ENCODE assay signal across 1 cellular context in genomic region chr1:62436039-62436465, GRCh38.
TF ChIP-seq lines count a peak whose summit lies in the region.

No MANE protein-coding gene starts in this region.

TF ChIP-seq in HepG2, 621 proteins besides CTCF, POLR2A, EP300 and RAD21 (continued from another document and continues in another):
- TF ChIP-seq HNRNPUL1 (IDR thresholded peaks at IDR 0.05; ENCODE audit: low read depth, low read length) = no peak
- no peak for TF ChIP-seq ZNF432 (CRISPR knock-in tag; IDR thresholded peaks at IDR 0.05; ENCODE audit: borderline replicate concordance)
- TF ChIP-seq, protein P1, sequence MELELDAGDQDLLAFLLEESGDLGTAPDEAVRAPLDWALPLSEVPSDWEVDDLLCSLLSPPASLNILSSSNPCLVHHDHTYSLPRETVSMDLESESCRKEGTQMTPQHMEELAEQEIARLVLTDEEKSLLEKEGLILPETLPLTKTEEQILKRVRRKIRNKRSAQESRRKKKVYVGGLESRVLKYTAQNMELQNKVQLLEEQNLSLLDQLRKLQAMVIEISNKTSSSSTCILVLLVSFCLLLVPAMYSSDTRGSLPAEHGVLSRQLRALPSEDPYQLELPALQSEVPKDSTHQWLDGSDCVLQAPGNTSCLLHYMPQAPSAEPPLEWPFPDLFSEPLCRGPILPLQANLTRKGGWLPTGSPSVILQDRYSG (CRISPR knock-in tag; IDR thresholded peaks at IDR 0.05) = peak; percentile 46; the same call in 1 of the 2 replicates
- peak; percentile 61 for TF ChIP-seq SIX4 (CRISPR knock-in tag; IDR thresholded peaks at IDR 0.05)
- TF ChIP-seq KLF12 (CRISPR knock-in tag; IDR thresholded peaks at IDR 0.05; ENCODE audit: borderline replicate concordance) = peak; percentile 77; the same call in 1 of the 2 replicates
- no peak; the same call in 1 of the 2 replicates for TF ChIP-seq ZNF20 (CRISPR knock-in tag; IDR thresholded peaks at IDR 0.05)
- TF ChIP-seq ZNF720 (CRISPR knock-in tag; IDR thresholded peaks at IDR 0.05) = no peak
- TF ChIP-seq IKZF4 (CRISPR knock-in tag; IDR thresholded peaks at IDR 0.05; ENCODE audit: borderline replicate concordance, low read depth, not compliant biosample characterization) = no peak
- no peak for TF ChIP-seq ZNF552 (CRISPR knock-in tag; IDR thresholded peaks at IDR 0.05; ENCODE audit: borderline replicate concordance)
- peak; percentile 96 for TF ChIP-seq TAF1 (CRISPR knock-in tag; IDR thresholded peaks at IDR 0.05)
- no peak for TF ChIP-seq ZNF260 (CRISPR knock-in tag; IDR thresholded peaks at IDR 0.05; ENCODE audit: borderline replicate concordance, low read depth)
- no peak for TF ChIP-seq ZNF460 (CRISPR knock-in tag; IDR thresholded peaks at IDR 0.05; ENCODE audit: borderline replicate concordance)
- TF ChIP-seq, protein P2, sequence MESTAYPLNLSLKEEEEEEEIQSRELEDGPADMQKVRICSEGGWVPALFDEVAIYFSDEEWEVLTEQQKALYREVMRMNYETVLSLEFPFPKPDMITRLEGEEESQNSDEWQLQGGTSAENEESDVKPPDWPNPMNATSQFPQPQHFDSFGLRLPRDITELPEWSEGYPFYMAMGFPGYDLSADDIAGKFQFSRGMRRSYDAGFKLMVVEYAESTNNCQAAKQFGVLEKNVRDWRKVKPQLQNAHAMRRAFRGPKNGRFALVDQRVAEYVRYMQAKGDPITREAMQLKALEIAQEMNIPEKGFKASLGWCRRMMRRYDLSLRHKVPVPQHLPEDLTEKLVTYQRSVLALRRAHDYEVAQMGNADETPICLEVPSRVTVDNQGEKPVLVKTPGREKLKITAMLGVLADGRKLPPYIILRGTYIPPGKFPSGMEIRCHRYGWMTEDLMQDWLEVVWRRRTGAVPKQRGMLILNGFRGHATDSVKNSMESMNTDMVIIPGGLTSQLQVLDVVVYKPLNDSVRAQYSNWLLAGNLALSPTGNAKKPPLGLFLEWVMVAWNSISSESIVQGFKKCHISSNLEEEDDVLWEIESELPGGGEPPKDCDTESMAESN (CRISPR knock-in tag; conservative IDR thresholded peaks at IDR 0.05) = 0 out of 2 replicates have a peak, but pooled peaks have one; percentile 10
- no peak for TF ChIP-seq GTF3A (CRISPR knock-in tag; conservative IDR thresholded peaks at IDR 0.05)
- TF ChIP-seq MIER2 (CRISPR knock-in tag; IDR thresholded peaks at IDR 0.05) = peak; percentile 12; the same call in 1 of the 2 replicates
- TF ChIP-seq CBX5 (CRISPR knock-in tag; IDR thresholded peaks at IDR 0.05; ENCODE audit: borderline replicate concordance) = 0 out of 2 replicates have a peak, but pooled peaks have one; percentile 66
- 0 out of 2 replicates have a peak, but pooled peaks have one; percentile 25 for TF ChIP-seq DNMT1 (CRISPR knock-in tag; IDR thresholded peaks at IDR 0.05)
- no peak; the same call in 1 of the 2 replicates for TF ChIP-seq TMF1 (CRISPR knock-in tag; IDR thresholded peaks at IDR 0.05; ENCODE audit: low read depth)
- peak; percentile 10 for TF ChIP-seq ELF3 (CRISPR knock-in tag; IDR thresholded peaks at IDR 0.05)
- TF ChIP-seq ZNF138 (CRISPR knock-in tag; IDR thresholded peaks at IDR 0.05; ENCODE audit: low read depth) = peak; percentile 70; the same call in 1 of the 2 replicates
- no peak for TF ChIP-seq ZFP36L2 (CRISPR knock-in tag; IDR thresholded peaks at IDR 0.05)
- TF ChIP-seq BRD4 (CRISPR knock-in tag; IDR thresholded peaks at IDR 0.05) = peak; percentile 92; the same call in 1 of the 2 replicates
- no peak for TF ChIP-seq RAD51 (IDR thresholded peaks at IDR 0.05; ENCODE audit: borderline replicate concordance)
- TF ChIP-seq ZNF430 (CRISPR knock-in tag; IDR thresholded peaks at IDR 0.05) = peak; percentile 33; the same call in 1 of the 2 replicates
- TF ChIP-seq, protein P3, sequence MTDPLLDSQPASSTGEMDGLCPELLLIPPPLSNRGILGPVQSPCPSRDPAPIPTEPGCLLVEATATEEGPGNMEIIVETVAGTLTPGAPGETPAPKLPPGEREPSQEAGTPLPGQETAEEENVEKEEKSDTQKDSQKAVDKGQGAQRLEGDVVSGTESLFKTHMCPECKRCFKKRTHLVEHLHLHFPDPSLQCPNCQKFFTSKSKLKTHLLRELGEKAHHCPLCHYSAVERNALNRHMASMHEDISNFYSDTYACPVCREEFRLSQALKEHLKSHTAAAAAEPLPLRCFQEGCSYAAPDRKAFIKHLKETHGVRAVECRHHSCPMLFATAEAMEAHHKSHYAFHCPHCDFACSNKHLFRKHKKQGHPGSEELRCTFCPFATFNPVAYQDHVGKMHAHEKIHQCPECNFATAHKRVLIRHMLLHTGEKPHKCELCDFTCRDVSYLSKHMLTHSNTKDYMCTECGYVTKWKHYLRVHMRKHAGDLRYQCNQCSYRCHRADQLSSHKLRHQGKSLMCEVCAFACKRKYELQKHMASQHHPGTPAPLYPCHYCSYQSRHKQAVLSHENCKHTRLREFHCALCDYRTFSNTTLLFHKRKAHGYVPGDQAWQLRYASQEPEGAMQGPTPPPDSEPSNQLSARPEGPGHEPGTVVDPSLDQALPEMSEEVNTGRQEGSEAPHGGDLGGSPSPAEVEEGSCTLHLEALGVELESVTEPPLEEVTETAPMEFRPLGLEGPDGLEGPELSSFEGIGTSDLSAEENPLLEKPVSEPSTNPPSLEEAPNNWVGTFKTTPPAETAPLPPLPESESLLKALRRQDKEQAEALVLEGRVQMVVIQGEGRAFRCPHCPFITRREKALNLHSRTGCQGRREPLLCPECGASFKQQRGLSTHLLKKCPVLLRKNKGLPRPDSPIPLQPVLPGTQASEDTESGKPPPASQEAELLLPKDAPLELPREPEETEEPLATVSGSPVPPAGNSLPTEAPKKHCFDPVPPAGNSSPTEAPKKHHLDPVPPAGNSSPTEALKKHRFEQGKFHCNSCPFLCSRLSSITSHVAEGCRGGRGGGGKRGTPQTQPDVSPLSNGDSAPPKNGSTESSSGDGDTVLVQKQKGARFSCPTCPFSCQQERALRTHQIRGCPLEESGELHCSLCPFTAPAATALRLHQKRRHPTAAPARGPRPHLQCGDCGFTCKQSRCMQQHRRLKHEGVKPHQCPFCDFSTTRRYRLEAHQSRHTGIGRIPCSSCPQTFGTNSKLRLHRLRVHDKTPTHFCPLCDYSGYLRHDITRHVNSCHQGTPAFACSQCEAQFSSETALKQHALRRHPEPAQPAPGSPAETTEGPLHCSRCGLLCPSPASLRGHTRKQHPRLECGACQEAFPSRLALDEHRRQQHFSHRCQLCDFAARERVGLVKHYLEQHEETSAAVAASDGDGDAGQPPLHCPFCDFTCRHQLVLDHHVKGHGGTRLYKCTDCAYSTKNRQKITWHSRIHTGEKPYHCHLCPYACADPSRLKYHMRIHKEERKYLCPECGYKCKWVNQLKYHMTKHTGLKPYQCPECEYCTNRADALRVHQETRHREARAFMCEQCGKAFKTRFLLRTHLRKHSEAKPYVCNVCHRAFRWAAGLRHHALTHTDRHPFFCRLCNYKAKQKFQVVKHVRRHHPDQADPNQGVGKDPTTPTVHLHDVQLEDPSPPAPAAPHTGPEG (CRISPR knock-in tag; IDR thresholded peaks at IDR 0.05) = peak; percentile 57
- no peak for TF ChIP-seq ZEB1 (IDR thresholded peaks at IDR 0.05; ENCODE audit: insufficient replicate concordance, low read depth)
- TF ChIP-seq SP140L (CRISPR knock-in tag; IDR thresholded peaks at IDR 0.05; ENCODE audit: borderline replicate concordance) = no peak
- peak; percentile 73 for TF ChIP-seq ZNF331 (CRISPR knock-in tag; IDR thresholded peaks at IDR 0.05)
- no peak for TF ChIP-seq RORA (CRISPR knock-in tag; IDR thresholded peaks at IDR 0.05)
- TF ChIP-seq JUND (CRISPR knock-in tag; IDR thresholded peaks at IDR 0.05) = no peak
- no peak; the same call in 1 of the 2 replicates for TF ChIP-seq ISX (CRISPR knock-in tag; conservative IDR thresholded peaks at IDR 0.05)
- no peak for TF ChIP-seq ZBTB26 (CRISPR knock-in tag; IDR thresholded peaks at IDR 0.05; ENCODE audit: borderline replicate concordance)
- no peak for TF ChIP-seq FIP1L1 (IDR thresholded peaks at IDR 0.05; ENCODE audit: borderline replicate concordance, insufficient read depth, low read depth, low read length)
- TF ChIP-seq ZNF776 (CRISPR knock-in tag; IDR thresholded peaks at IDR 0.05) = no peak
- TF ChIP-seq, protein P4, sequence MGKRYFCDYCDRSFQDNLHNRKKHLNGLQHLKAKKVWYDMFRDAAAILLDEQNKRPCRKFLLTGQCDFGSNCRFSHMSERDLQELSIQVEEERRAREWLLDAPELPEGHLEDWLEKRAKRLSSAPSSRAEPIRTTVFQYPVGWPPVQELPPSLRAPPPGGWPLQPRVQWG (CRISPR knock-in tag; IDR thresholded peaks at IDR 0.05; ENCODE audit: borderline replicate concordance, low read depth) = no peak
- TF ChIP-seq, protein P5, sequence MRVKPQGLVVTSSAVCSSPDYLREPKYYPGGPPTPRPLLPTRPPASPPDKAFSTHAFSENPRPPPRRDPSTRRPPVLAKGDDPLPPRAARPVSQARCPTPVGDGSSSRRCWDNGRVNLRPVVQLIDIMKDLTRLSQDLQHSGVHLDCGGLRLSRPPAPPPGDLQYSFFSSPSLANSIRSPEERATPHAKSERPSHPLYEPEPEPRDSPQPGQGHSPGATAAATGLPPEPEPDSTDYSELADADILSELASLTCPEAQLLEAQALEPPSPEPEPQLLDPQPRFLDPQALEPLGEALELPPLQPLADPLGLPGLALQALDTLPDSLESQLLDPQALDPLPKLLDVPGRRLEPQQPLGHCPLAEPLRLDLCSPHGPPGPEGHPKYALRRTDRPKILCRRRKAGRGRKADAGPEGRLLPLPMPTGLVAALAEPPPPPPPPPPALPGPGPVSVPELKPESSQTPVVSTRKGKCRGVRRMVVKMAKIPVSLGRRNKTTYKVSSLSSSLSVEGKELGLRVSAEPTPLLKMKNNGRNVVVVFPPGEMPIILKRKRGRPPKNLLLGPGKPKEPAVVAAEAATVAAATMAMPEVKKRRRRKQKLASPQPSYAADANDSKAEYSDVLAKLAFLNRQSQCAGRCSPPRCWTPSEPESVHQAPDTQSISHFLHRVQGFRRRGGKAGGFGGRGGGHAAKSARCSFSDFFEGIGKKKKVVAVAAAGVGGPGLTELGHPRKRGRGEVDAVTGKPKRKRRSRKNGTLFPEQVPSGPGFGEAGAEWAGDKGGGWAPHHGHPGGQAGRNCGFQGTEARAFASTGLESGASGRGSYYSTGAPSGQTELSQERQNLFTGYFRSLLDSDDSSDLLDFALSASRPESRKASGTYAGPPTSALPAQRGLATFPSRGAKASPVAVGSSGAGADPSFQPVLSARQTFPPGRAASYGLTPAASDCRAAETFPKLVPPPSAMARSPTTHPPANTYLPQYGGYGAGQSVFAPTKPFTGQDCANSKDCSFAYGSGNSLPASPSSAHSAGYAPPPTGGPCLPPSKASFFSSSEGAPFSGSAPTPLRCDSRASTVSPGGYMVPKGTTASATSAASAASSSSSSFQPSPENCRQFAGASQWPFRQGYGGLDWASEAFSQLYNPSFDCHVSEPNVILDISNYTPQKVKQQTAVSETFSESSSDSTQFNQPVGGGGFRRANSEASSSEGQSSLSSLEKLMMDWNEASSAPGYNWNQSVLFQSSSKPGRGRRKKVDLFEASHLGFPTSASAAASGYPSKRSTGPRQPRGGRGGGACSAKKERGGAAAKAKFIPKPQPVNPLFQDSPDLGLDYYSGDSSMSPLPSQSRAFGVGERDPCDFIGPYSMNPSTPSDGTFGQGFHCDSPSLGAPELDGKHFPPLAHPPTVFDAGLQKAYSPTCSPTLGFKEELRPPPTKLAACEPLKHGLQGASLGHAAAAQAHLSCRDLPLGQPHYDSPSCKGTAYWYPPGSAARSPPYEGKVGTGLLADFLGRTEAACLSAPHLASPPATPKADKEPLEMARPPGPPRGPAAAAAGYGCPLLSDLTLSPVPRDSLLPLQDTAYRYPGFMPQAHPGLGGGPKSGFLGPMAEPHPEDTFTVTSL (CRISPR knock-in tag; IDR thresholded peaks at IDR 0.05; ENCODE audit: borderline replicate concordance) = no peak
- no peak for TF ChIP-seq ZNF382 (CRISPR knock-in tag; IDR thresholded peaks at IDR 0.05; ENCODE audit: borderline replicate concordance)
- TF ChIP-seq RFX1 (IDR thresholded peaks at IDR 0.05) = no peak
- TF ChIP-seq MEF2D (CRISPR knock-in tag; IDR thresholded peaks at IDR 0.05) = no peak; the same call in none of the 2 replicates
- peak; percentile 12; the same call in 1 of the 2 replicates for TF ChIP-seq SMYD3 (CRISPR knock-in tag; IDR thresholded peaks at IDR 0.05)
- TF ChIP-seq, protein P6, sequence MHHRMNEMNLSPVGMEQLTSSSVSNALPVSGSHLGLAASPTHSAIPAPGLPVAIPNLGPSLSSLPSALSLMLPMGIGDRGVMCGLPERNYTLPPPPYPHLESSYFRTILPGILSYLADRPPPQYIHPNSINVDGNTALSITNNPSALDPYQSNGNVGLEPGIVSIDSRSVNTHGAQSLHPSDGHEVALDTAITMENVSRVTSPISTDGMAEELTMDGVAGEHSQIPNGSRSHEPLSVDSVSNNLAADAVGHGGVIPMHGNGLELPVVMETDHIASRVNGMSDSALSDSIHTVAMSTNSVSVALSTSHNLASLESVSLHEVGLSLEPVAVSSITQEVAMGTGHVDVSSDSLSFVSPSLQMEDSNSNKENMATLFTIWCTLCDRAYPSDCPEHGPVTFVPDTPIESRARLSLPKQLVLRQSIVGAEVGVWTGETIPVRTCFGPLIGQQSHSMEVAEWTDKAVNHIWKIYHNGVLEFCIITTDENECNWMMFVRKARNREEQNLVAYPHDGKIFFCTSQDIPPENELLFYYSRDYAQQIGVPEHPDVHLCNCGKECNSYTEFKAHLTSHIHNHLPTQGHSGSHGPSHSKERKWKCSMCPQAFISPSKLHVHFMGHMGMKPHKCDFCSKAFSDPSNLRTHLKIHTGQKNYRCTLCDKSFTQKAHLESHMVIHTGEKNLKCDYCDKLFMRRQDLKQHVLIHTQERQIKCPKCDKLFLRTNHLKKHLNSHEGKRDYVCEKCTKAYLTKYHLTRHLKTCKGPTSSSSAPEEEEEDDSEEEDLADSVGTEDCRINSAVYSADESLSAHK (CRISPR knock-in tag; IDR thresholded peaks at IDR 0.05; ENCODE audit: borderline replicate concordance) = no peak
- 0 out of 2 replicates have a peak, but pooled peaks have one; percentile 27 for TF ChIP-seq GZF1 (CRISPR knock-in tag; IDR thresholded peaks at IDR 0.05)
- peak; percentile 55; the same call in 1 of the 2 replicates for TF ChIP-seq FOXM1 (CRISPR knock-in tag; IDR thresholded peaks at IDR 0.05)
- peak; percentile 81 for TF ChIP-seq RFX5 (IDR thresholded peaks at IDR 0.05; ENCODE audit: low read depth, low read length)
- TF ChIP-seq ZNF180 (CRISPR knock-in tag; IDR thresholded peaks at IDR 0.05; ENCODE audit: borderline replicate concordance, low read depth) = 0 out of 2 replicates have a peak, but pooled peaks have one; percentile 45
- peak; percentile 17; the same call in 1 of the 2 replicates for TF ChIP-seq ZSCAN30 (CRISPR knock-in tag; IDR thresholded peaks at IDR 0.05)
- peak; percentile 97 for TF ChIP-seq YY1 (IDR thresholded peaks at IDR 0.05; ENCODE audit: insufficient read depth, insufficient replicate concordance, low read depth, low read length)
- no peak for TF ChIP-seq GLI4 (CRISPR knock-in tag; IDR thresholded peaks at IDR 0.05; ENCODE audit: borderline replicate concordance)
